Comparison of ENCODE assay signal across 1 cellular context in genomic region chr14:57390037-57390805, GRCh38.
TF ChIP-seq lines count a peak whose summit lies in the region.

Gene NAA30 (plus strand): TSS chr14:57390586. CDS start chr14:57390958, 372 bp downstream.

TF ChIP-seq in HepG2, 621 proteins besides CTCF, POLR2A, EP300 and RAD21 (continued from another document and continues in another):
- TF ChIP-seq ZNF318 (CRISPR knock-in tag; IDR thresholded peaks at IDR 0.05) = 0 out of 2 replicates have a peak, but pooled peaks have one; percentile 19
- TF ChIP-seq YEATS4 (CRISPR knock-in tag; IDR thresholded peaks at IDR 0.05; ENCODE audit: borderline replicate concordance) = peak; percentile 75
- 0 out of 2 replicates have a peak, but pooled peaks have one; percentile 23 for TF ChIP-seq ZNF441 (CRISPR knock-in tag; IDR thresholded peaks at IDR 0.05; ENCODE audit: borderline replicate concordance)
- TF ChIP-seq HDAC1 (CRISPR knock-in tag; IDR thresholded peaks at IDR 0.05) = peak; percentile 56; the same call in 1 of the 2 replicates
- TF ChIP-seq SP4 (CRISPR knock-in tag; IDR thresholded peaks at IDR 0.05) = peak; percentile 37; the same call in 1 of the 2 replicates
- TF ChIP-seq CEBPZ (IDR thresholded peaks at IDR 0.05; ENCODE audit: low read length) = no peak
- no peak for TF ChIP-seq USF2 (IDR thresholded peaks at IDR 0.05; ENCODE audit: low read depth, low read length)
- no peak for TF ChIP-seq USF2 (CRISPR knock-in tag; IDR thresholded peaks at IDR 0.05; ENCODE audit: borderline replicate concordance)
- TF ChIP-seq SIX4 (CRISPR knock-in tag; IDR thresholded peaks at IDR 0.05) = no peak
- TF ChIP-seq ZNF207 (IDR thresholded peaks at IDR 0.05; ENCODE audit: borderline replicate concordance) = no peak
- no peak for TF ChIP-seq TRIM22 (IDR thresholded peaks at IDR 0.05)
- no peak for TF ChIP-seq GZF1 (CRISPR knock-in tag; IDR thresholded peaks at IDR 0.05)
- TF ChIP-seq ZNF567 (CRISPR knock-in tag; IDR thresholded peaks at IDR 0.05; ENCODE audit: borderline replicate concordance) = 0 out of 2 replicates have a peak, but pooled peaks have one; percentile 65
- 0 out of 2 replicates have a peak, but pooled peaks have one; percentile 65 for TF ChIP-seq KAT7 (CRISPR knock-in tag; IDR thresholded peaks at IDR 0.05; ENCODE audit: borderline replicate concordance)
- no peak for TF ChIP-seq HMG20A (CRISPR knock-in tag; IDR thresholded peaks at IDR 0.05; ENCODE audit: borderline replicate concordance)
- TF ChIP-seq ZUFSP (CRISPR knock-in tag; IDR thresholded peaks at IDR 0.05; ENCODE audit: borderline replicate concordance) = no peak
- 0 out of 2 replicates have a peak, but pooled peaks have one; percentile 46 for TF ChIP-seq ZFP37 (CRISPR knock-in tag; IDR thresholded peaks at IDR 0.05; ENCODE audit: borderline replicate concordance)
- no peak for TF ChIP-seq TRIM24 (CRISPR knock-in tag; IDR thresholded peaks at IDR 0.05)
- no peak for TF ChIP-seq ZNF503 (CRISPR knock-in tag; IDR thresholded peaks at IDR 0.05)
- 0 out of 2 replicates have a peak, but pooled peaks have one; percentile 16 for TF ChIP-seq ZNF580 (CRISPR knock-in tag; IDR thresholded peaks at IDR 0.05; ENCODE audit: borderline replicate concordance, low read depth)
- 0 out of 2 replicates have a peak, but pooled peaks have one; percentile 30 for TF ChIP-seq CSRNP1 (CRISPR knock-in tag; IDR thresholded peaks at IDR 0.05)
- TF ChIP-seq SRSF1 (optimal IDR thresholded peaks at IDR 0.05; ENCODE audit: low read depth, low read length) = peak; percentile 63
- TF ChIP-seq ZNF605 (CRISPR knock-in tag; IDR thresholded peaks at IDR 0.05) = peak; percentile 35; the same call in 1 of the 2 replicates
- TF ChIP-seq HIVEP1 (CRISPR knock-in tag; IDR thresholded peaks at IDR 0.05) = 0 out of 2 replicates have a peak, but pooled peaks have one; percentile 18
- TF ChIP-seq THAP9 (CRISPR knock-in tag; IDR thresholded peaks at IDR 0.05; ENCODE audit: borderline replicate concordance) = no peak; the same call in 1 of the 2 replicates
- peak; percentile 69 for TF ChIP-seq KMT2A (CRISPR knock-in tag; IDR thresholded peaks at IDR 0.05)
- TF ChIP-seq NONO (IDR thresholded peaks at IDR 0.05) = no peak
- peak; percentile 33; the same call in 1 of the 2 replicates for TF ChIP-seq NONO (CRISPR knock-in tag; conservative IDR thresholded peaks at IDR 0.05)
- 0 out of 2 replicates have a peak, but pooled peaks have one; percentile 58 for TF ChIP-seq REPIN1 (CRISPR knock-in tag; IDR thresholded peaks at IDR 0.05; ENCODE audit: borderline replicate concordance, low read depth)
